In genomic region chr18:35132284-35132910, GRCh38 we compare ENCODE assay signal across 1 cellular context.
TF ChIP-seq lines count a peak whose summit lies in the region.

No MANE protein-coding gene starts in this region.

TF ChIP-seq in K562, 482 proteins besides CTCF, POLR2A, EP300 and RAD21 (continued from another document):
- TF ChIP-seq SREBF1 (IDR thresholded peaks at IDR 0.05; ENCODE audit: borderline replicate concordance, low read depth, low read length) (no peak), PTBP1 (IDR thresholded peaks at IDR 0.05; ENCODE audit: low read depth, low read length) (no peak), HOXB6 (CRISPR knock-in tag; IDR thresholded peaks at IDR 0.05; ENCODE audit: borderline replicate concordance) (no peak), HNRNPK (IDR thresholded peaks at IDR 0.05; ENCODE audit: low read depth, low read length, poor library complexity, severe bottlenecking) (no peak), ZBTB12 (CRISPR knock-in tag; IDR thresholded peaks at IDR 0.05) (no peak), CEBPZ (IDR thresholded peaks at IDR 0.05; ENCODE audit: borderline replicate concordance, low read depth, low read length) (no peak), ZNF644 (tag; IDR thresholded peaks at IDR 0.05; ENCODE audit: low read depth) (0 out of 2 replicates have a peak, but pooled peaks have one; percentile 27), ZNF398 (CRISPR knock-in tag; IDR thresholded peaks at IDR 0.05) (no peak)
